1 cellular context compared by ENCODE assay signal in the genomic region with DNA sequence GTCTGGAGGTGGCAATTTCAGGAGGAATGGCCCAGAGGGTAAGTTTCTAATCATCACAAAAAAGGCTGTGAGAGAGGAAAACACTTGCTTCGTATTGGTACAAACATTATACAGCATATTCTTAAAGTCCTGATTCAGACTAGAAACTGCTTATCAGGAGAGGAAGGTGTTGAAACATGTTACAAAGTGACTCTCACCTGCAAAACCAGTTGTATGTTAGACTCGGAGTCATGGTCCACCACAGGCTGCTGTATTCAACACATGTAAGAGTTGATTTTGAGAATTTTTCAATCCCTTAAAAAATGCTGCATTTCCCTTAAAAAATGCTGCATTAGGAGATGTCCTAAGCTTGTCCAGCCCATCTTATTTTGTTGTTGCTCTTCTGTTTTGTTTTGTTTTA.
TF ChIP-seq lines count a peak whose summit lies in the region.

No MANE protein-coding gene starts in this region.

TF ChIP-seq in SK-N-SH, 30 proteins besides CTCF, POLR2A, EP300 and RAD21 (continued from another document):
- TF ChIP-seq TAF1 (IDR thresholded peaks at IDR 0.05; ENCODE audit: borderline replicate concordance, low read depth, low read length) (no peak), GABPA (IDR thresholded peaks at IDR 0.05; ENCODE audit: low read depth) (no peak), YY1 (IDR thresholded peaks at IDR 0.05; ENCODE audit: low read depth) (no peak), RXRA (IDR thresholded peaks at IDR 0.05; ENCODE audit: borderline replicate concordance, low read depth) (no peak), ELF1 (IDR thresholded peaks at IDR 0.05) (no peak)
- TF ChIP-seq, protein P1, sequence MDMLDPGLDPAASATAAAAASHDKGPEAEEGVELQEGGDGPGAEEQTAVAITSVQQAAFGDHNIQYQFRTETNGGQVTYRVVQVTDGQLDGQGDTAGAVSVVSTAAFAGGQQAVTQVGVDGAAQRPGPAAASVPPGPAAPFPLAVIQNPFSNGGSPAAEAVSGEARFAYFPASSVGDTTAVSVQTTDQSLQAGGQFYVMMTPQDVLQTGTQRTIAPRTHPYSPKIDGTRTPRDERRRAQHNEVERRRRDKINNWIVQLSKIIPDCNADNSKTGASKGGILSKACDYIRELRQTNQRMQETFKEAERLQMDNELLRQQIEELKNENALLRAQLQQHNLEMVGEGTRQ (IDR thresholded peaks at IDR 0.05; ENCODE audit: borderline replicate concordance, low read depth, low read length), result no peak
- TF ChIP-seq, protein P2, sequence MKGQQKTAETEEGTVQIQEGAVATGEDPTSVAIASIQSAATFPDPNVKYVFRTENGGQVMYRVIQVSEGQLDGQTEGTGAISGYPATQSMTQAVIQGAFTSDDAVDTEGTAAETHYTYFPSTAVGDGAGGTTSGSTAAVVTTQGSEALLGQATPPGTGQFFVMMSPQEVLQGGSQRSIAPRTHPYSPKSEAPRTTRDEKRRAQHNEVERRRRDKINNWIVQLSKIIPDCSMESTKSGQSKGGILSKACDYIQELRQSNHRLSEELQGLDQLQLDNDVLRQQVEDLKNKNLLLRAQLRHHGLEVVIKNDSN (IDR thresholded peaks at IDR 0.05; ENCODE audit: borderline replicate concordance, low read depth), result no peak
TF ChIP-seq in SK-N-SH: peak in this region for 0.
